In the genomic region with DNA sequence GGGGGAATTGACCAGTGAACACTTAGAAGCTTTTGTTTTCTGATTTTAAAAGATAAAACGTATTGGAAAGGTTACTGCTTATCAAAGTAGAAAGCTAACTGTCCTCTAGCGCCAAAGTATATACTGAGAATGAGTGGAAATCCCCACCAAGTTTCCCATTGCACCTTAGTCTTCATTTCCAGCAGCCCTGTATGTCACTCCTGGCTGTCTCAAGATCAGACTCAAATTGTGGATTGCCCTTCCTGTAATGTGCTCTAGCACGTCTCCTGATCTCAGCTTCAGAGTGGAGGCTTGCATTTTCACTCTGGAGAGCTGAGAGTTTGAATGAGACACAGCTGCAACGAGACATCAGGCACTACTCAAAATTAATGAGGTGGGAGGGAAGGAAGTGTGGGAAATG, we compare ENCODE assay signal across 15 cellular contexts. TPM values are rescaled to one million over a fixed set of nuclear protein-coding genes. Genes with fewer than 3 reads are reported as not detected.
DNase-seq lines count a peak whose midpoint lies in the region; ATAC-seq and TF ChIP-seq lines count a peak whose summit lies in the region.
"Had no signal": no experiment of that assay in that cellular context is flagged by ENCODE, and none has a peak within 500 bp of the region (broad histone marks: within the 10 kb centered on the region; RNA-seq: fewer than 3 reads in every experiment).

No MANE protein-coding gene starts in this region.

- H3F3A ChIP-seq in neural progenitor cell (ENCODE audit: low read depth) = no peaks in the 10 kb centered on the region

- H3K4me2 ChIP-seq in neural progenitor cell = no peak overlapping the region

- no peaks in the 10 kb centered on the region for H3K9me3 Mint-ChIP-seq in activated CD8-positive, alpha-beta T cell treated with anti-CD3 and anti-CD28 coated beads for 36 hours
- no peaks in the 10 kb centered on the region for H3K9me3 Mint-ChIP-seq in activated CD8-positive, alpha-beta T cell treated with anti-CD3 and anti-CD28 coated beads, Interleukin-2, amount 10 ng/mL, durations not matched to agents 7 days and 5 days (ENCODE audit: insufficient read depth)
- H3K9me3 Mint-ChIP-seq in neural progenitor cell = no peaks in the 10 kb centered on the region

- peaks cover 11% of the 10 kb centered on the region for H3K36me3 Mint-ChIP-seq in activated CD8-positive, alpha-beta T cell treated with anti-CD3 and anti-CD28 coated beads for 36 hours (ENCODE audit: low read depth)
- peaks cover 23% of the 10 kb centered on the region for H3K36me3 Mint-ChIP-seq in activated CD8-positive, alpha-beta T cell treated with anti-CD3 and anti-CD28 coated beads, Interleukin-2, amount 10 ng/mL, durations not matched to agents 7 days and 5 days (ENCODE audit: low read depth)
- peaks cover 7% of the 10 kb centered on the region for H3K36me3 Mint-ChIP-seq in neural progenitor cell

- DNase-seq in activated CD8-positive, alpha-beta T cell treated with anti-CD3 and anti-CD28 coated beads for 36 hours = no peak
- no peak for DNase-seq in activated CD8-positive, alpha-beta T cell treated with anti-CD3 and anti-CD28 coated beads, Interleukin-2, amount 10 ng/mL, durations not matched to agents 7 days and 5 days
- no peak for DNase-seq in neural progenitor cell (ENCODE audit: low spot score)
- no peak for DNase-seq in NCI-H2081 (lab: John Stamatoyannopoulos, UW)
- DNase-seq in NK-92 treated with Interleukin-12 subunit alpha and Interleukin-12 subunit beta, amount 100 ng/mL, for 24 hours (lab: John Stamatoyannopoulos, UW) = no peak
- DNase-seq in NCI-H1436 treated with DMSO at 0.1 percent for 48 hours (lab: John Stamatoyannopoulos, UW) = no peak
- DNase-seq: activated effector memory CD4-positive, alpha-beta T cell treated with anti-CD3 and anti-CD28 coated beads, Interleukin-2, amount 50 U/mL, for 16 hours; NCI-H2081 treated with DMSO at 0.1 percent for 48 hours; Peyer's patch; stimulated activated CD4-positive, alpha-beta T cell treated with anti-CD3 and anti-CD28 coated beads, Interleukin-2, amount 100 ng/mL, for 48 hours had no signal

- peaks cover 2% of the 10 kb centered on the region for H4K20me1 ChIP-seq in neural progenitor cell (ENCODE audit: low read depth)

- peaks cover 16% of the 10 kb centered on the region for H3K4me1 Mint-ChIP-seq in activated CD8-positive, alpha-beta T cell treated with anti-CD3 and anti-CD28 coated beads for 36 hours (ENCODE audit: low read depth)
- no peaks in the 10 kb centered on the region for H3K4me1 Mint-ChIP-seq in activated CD8-positive, alpha-beta T cell treated with anti-CD3 and anti-CD28 coated beads, Interleukin-2, amount 10 ng/mL, durations not matched to agents 7 days and 5 days (ENCODE audit: low read depth)
- no peaks in the 10 kb centered on the region for H3K4me1 Mint-ChIP-seq in neural progenitor cell

- H3K27ac Mint-ChIP-seq in activated CD8-positive, alpha-beta T cell treated with anti-CD3 and anti-CD28 coated beads for 36 hours = peak overlapping the region; percentile 74
- H3K27ac Mint-ChIP-seq in activated CD8-positive, alpha-beta T cell treated with anti-CD3 and anti-CD28 coated beads, Interleukin-2, amount 10 ng/mL, durations not matched to agents 7 days and 5 days = no peak overlapping the region
- H3K27ac Mint-ChIP-seq in neural progenitor cell = peak overlapping the region; percentile 4

- CTCF ChIA-PET in activated CD8-positive, alpha-beta T cell treated with anti-CD3 and anti-CD28 coated beads for 36 hours (lab: Charles Lee) = interaction anchor here (0.7 to 1.4 kb wide), 4 partner anchors 10 to 194 kb away, joined by 3 to 4 read pairs (median 3); no protein-coding TSS in a partner anchor
- CTCF ChIA-PET in activated CD8-positive, alpha-beta T cell treated with anti-CD3 and anti-CD28 coated beads, Interleukin-2, amount 10 ng/mL, durations not matched to agents 7 days and 5 days (lab: Charles Lee) = no interaction called here

- no peak overlapping the region for H3K4me3 ChIP-seq in neural progenitor cell
- H3K4me3 ChIP-seq: Peyer's patch had no signal

- no peak overlapping the region for H3K9ac ChIP-seq in neural progenitor cell

- no peaks in the 10 kb centered on the region for H3K9me3 ChIP-seq in neural progenitor cell (ENCODE audit: low read depth)
- H3K9me3 ChIP-seq: Peyer's patch had no signal

- H3K4me1 ChIP-seq in neural progenitor cell = no peaks in the 10 kb centered on the region
- H3K4me1 ChIP-seq: Peyer's patch had no signal

- no peaks in the 10 kb centered on the region for H3K27me3 ChIP-seq in neural progenitor cell
- H3K27me3 ChIP-seq: Peyer's patch had no signal

- peak overlapping the region; percentile 24 for H3K27ac ChIP-seq in neural progenitor cell
- H3K27ac ChIP-seq: Peyer's patch had no signal

- intact Hi-C loops in activated CD8-positive, alpha-beta T cell treated with anti-CD3 and anti-CD28 coated beads for 36 hours (cut with micrococcal nuclease) = no loop called here

- H2AFZ ChIP-seq in neural progenitor cell (replicated peaks) = no peak overlapping the region

- no peaks in the 10 kb centered on the region for H3K36me3 ChIP-seq in neural progenitor cell

- H3K27me3 Mint-ChIP-seq in activated CD8-positive, alpha-beta T cell treated with anti-CD3 and anti-CD28 coated beads for 36 hours = no peaks in the 10 kb centered on the region
- no peaks in the 10 kb centered on the region for H3K27me3 Mint-ChIP-seq in activated CD8-positive, alpha-beta T cell treated with anti-CD3 and anti-CD28 coated beads, Interleukin-2, amount 10 ng/mL, durations not matched to agents 7 days and 5 days (ENCODE audit: low read depth)
- H3K27me3 Mint-ChIP-seq in neural progenitor cell (ENCODE audit: insufficient read depth, low read depth) = no peaks in the 10 kb centered on the region

- TF ChIP-seq CTCF in activated CD8-positive, alpha-beta T cell treated with anti-CD3 and anti-CD28 coated beads for 36 hours (IDR thresholded peaks at IDR 0.05) = no peak
- TF ChIP-seq CTCF in neural progenitor cell (IDR thresholded peaks at IDR 0.05) = no peak

- H3K79me2 ChIP-seq in neural progenitor cell (ENCODE audit: low read depth) = no peaks in the 10 kb centered on the region

- no peak overlapping the region for H3K4me3 Mint-ChIP-seq in activated CD8-positive, alpha-beta T cell treated with anti-CD3 and anti-CD28 coated beads for 36 hours
- no peak overlapping the region for H3K4me3 Mint-ChIP-seq in activated CD8-positive, alpha-beta T cell treated with anti-CD3 and anti-CD28 coated beads, Interleukin-2, amount 10 ng/mL, durations not matched to agents 7 days and 5 days
- H3K4me3 Mint-ChIP-seq in neural progenitor cell = no peak overlapping the region

- no peak for ATAC-seq in activated CD8-positive, alpha-beta T cell treated with anti-CD3 and anti-CD28 coated beads for 36 hours
- ATAC-seq in activated CD8-positive, alpha-beta T cell treated with anti-CD3 and anti-CD28 coated beads, Interleukin-2, amount 10 ng/mL, durations not matched to agents 7 days and 5 days = no peak
- ATAC-seq in GM21526 (IDR thresholded peaks at IDR 0.05; ENCODE audit: low FRiP score, unreplicated experiment) (peak; percentile 68), HG03196 (IDR thresholded peaks at IDR 0.05; ENCODE audit: unreplicated experiment) (peak; percentile 67)

- POLR2A ChIA-PET in activated CD8-positive, alpha-beta T cell treated with anti-CD3 and anti-CD28 coated beads for 36 hours (lab: Charles Lee) = interaction anchor here (1.0 kb wide), 1 partner anchor 9 kb away, joined by 3 read pairs; no protein-coding TSS in a partner anchor
- POLR2A ChIA-PET in activated CD8-positive, alpha-beta T cell treated with anti-CD3 and anti-CD28 coated beads, Interleukin-2, amount 10 ng/mL, durations not matched to agents 7 days and 5 days (lab: Charles Lee) = no interaction called here

RNA-seq across cellular contexts. Expression of gene MFF, which starts 26.6 kb away (rescaled TPM):
- 10 to 100 TPM; 66.5 to 73.9 TPM for total RNA-seq in activated CD8-positive, alpha-beta T cell treated with anti-CD3 and anti-CD28 coated beads for 36 hours
- 10 to 100 TPM; 64.5 to 68.3 TPM for total RNA-seq in activated CD8-positive, alpha-beta T cell treated with anti-CD3 and anti-CD28 coated beads, Interleukin-2, amount 10 ng/mL, durations not matched to agents 7 days and 5 days
- 118 and 159 TPM in 2 replicates for total RNA-seq in neural progenitor cell (ENCODE audit: low replicate concordance)

RNA-seq across cellular contexts. Expression of gene TM4SF20, which starts 27.5 kb away (rescaled TPM):
- total RNA-seq in activated CD8-positive, alpha-beta T cell treated with anti-CD3 and anti-CD28 coated beads for 36 hours = not detected
- not detected for total RNA-seq in activated CD8-positive, alpha-beta T cell treated with anti-CD3 and anti-CD28 coated beads, Interleukin-2, amount 10 ng/mL, durations not matched to agents 7 days and 5 days
- not detected in 2 replicates for total RNA-seq in neural progenitor cell (ENCODE audit: low replicate concordance)
- total RNA-seq: H1, omental fat pad, temporal lobe had no signal

RNA-seq across cellular contexts. Expression of gene SCYGR1, which starts 36.1 kb away (rescaled TPM):
- not detected for total RNA-seq in activated CD8-positive, alpha-beta T cell treated with anti-CD3 and anti-CD28 coated beads for 36 hours
- not detected for total RNA-seq in activated CD8-positive, alpha-beta T cell treated with anti-CD3 and anti-CD28 coated beads, Interleukin-2, amount 10 ng/mL, durations not matched to agents 7 days and 5 days
- not detected in 2 replicates for total RNA-seq in neural progenitor cell (ENCODE audit: low replicate concordance)
- total RNA-seq: H1, omental fat pad, Peyer's patch, temporal lobe had no signal

Comparison
In these comparisons a context has a peak if more than half of its experiments do, and no peak if none do; other contexts are left out.
1. ATAC-seq: peak in GM21526 (single experiment) and HG03196 (single experiment); none in activated CD8-positive, alpha-beta T cell treated with anti-CD3 and anti-CD28 coated beads for 36 hours (single experiment) and activated CD8-positive, alpha-beta T cell treated with anti-CD3 and anti-CD28 coated beads, Interleukin-2, amount 10 ng/mL, durations not matched to agents 7 days and 5 days (single experiment).